In the genomic region with DNA sequence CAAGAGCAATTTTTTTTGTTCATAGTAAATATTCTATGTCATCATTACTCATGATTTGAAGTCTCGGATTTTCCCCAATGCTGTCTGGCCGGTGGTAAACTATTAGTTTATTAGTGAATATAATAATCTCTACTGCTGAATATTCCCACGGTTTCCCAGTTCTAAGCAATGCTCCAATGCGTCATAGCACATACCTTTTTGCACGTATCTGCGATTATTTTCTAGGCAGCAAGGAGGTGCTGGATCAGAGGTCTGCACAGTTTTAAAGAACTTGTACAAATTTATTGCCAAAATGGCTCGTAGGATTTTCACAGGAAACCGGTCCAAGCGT, we compare ENCODE assay signal across 9 cellular contexts. TPM values are rescaled to one million over a fixed set of nuclear protein-coding genes. Genes with fewer than 3 reads are reported as not detected.
A peak's percentile ranks its signal among the peaks of the same experiment; 100 is the strongest.
DNase-seq lines count a peak whose midpoint lies in the region; ATAC-seq and TF ChIP-seq lines count a peak whose summit lies in the region.
"Had no signal": no experiment of that assay in that cellular context is flagged by ENCODE, and none has a peak within 500 bp of the region (broad histone marks: within the 10 kb centered on the region; RNA-seq: fewer than 3 reads in every experiment).

No MANE protein-coding gene starts in this region.

- H3K9me3 ChIP-seq in CD8-positive, alpha-beta memory T cell (ENCODE audit: low read length), result no peaks in the 10 kb centered on the region

- H3K27ac ChIP-seq in CD8-positive, alpha-beta memory T cell (ENCODE audit: low read depth, low read length), result no peak overlapping the region

- no peak for ATAC-seq in HG02759 (IDR thresholded peaks at IDR 0.05; ENCODE audit: unreplicated experiment)

- no peak for TF ChIP-seq CTCF in epithelial cell of proximal tubule (conservative IDR thresholded peaks at IDR 0.05; ENCODE audit: low read depth, low read length)
- peak; percentile 17 for TF ChIP-seq CTCF in osteocyte (IDR thresholded peaks at IDR 0.05)

- H3K36me3 Mint-ChIP-seq in CD8-positive, alpha-beta memory T cell, result no peaks in the 10 kb centered on the region
- no peaks in the 10 kb centered on the region for H3K36me3 Mint-ChIP-seq in osteocyte (ENCODE audit: unreplicated experiment)

- POLR2A ChIA-PET in CD8-positive, alpha-beta memory T cell (lab: Charles Lee), result interaction anchor here (1.1 kb wide), 1 partner anchor 44 kb away, joined by 5 read pairs; the partner anchor contains the start of gene TCF7

- DNase-seq in CD8-positive, alpha-beta memory T cell, result no peak
- DNase-seq in NCI-H226 (peak; percentile 47), epithelial cell of proximal tubule (ENCODE audit: low read depth) (no peak), osteocyte (ENCODE audit: extremely low spot score, unreplicated experiment) (no peak), midbrain (lab: John Stamatoyannopoulos, UW) (no peak), NCI-H146 treated with DMSO at 0.1 percent for 48 hours (lab: John Stamatoyannopoulos, UW; ENCODE audit: unreplicated experiment) (no peak)
- DNase-seq in stimulated activated naive CD4-positive, alpha-beta T cell treated with Interleukin-2 at 50 U/mL for 16 hours (lab: John Stamatoyannopoulos, UW), result no peak
- DNase-seq: cortex of kidney had no signal

- no peaks in the 10 kb centered on the region for H3K9me3 Mint-ChIP-seq in CD8-positive, alpha-beta memory T cell
- no peaks in the 10 kb centered on the region for H3K9me3 Mint-ChIP-seq in osteocyte (ENCODE audit: unreplicated experiment)

- H3K4me1 Mint-ChIP-seq in CD8-positive, alpha-beta memory T cell, result peaks cover 34 to 64% (median 55%) of the 10 kb centered on the region in 3 donors
- H3K4me1 Mint-ChIP-seq in osteocyte (ENCODE audit: unreplicated experiment), result peaks cover 7% of the 10 kb centered on the region

- no peaks in the 10 kb centered on the region for H3K36me3 ChIP-seq in CD8-positive, alpha-beta memory T cell (ENCODE audit: insufficient read depth, low read length)

- CTCF ChIA-PET in CD8-positive, alpha-beta memory T cell (lab: Charles Lee), result interaction anchor here (1.3 to 8.4 kb wide), 3 partner anchors 30 to 31 kb away, joined by 3 to 70 read pairs (median 45); no protein-coding TSS in a partner anchor

- peak overlapping the region; percentile 55 for H3K4me3 ChIP-seq in CD8-positive, alpha-beta memory T cell (ENCODE audit: low read length)
- peak overlapping the region; percentile 48 for H3K4me3 ChIP-seq in epithelial cell of proximal tubule (ENCODE audit: low read depth, low read length)

- peaks cover 58% of the 10 kb centered on the region for H3K4me1 ChIP-seq in CD8-positive, alpha-beta memory T cell (ENCODE audit: insufficient read depth, low read length)

- peaks cover 0 to 9% of the 10 kb centered on the region in 2 donors for H3K27me3 Mint-ChIP-seq in CD8-positive, alpha-beta memory T cell
- H3K27me3 Mint-ChIP-seq in osteocyte (ENCODE audit: unreplicated experiment), result peaks cover 43% of the 10 kb centered on the region

- no peaks in the 10 kb centered on the region for H3K27me3 ChIP-seq in CD8-positive, alpha-beta memory T cell (ENCODE audit: insufficient read depth, low read length, poor library complexity, severe bottlenecking)

- peak overlapping the region; percentile 35 to 82 (median 66) for H3K4me3 Mint-ChIP-seq in CD8-positive, alpha-beta memory T cell
- peak overlapping the region; percentile 66 for H3K4me3 Mint-ChIP-seq in osteocyte (ENCODE audit: unreplicated experiment)

- H3K27ac Mint-ChIP-seq in CD8-positive, alpha-beta memory T cell, result peak overlapping the region in 4 of 8 donors; percentile 6 to 60 (median 34)
- H3K27ac Mint-ChIP-seq in osteocyte (ENCODE audit: unreplicated experiment), result no peak overlapping the region

RNA-seq across cellular contexts. Expression of gene TCF7, which starts 43.9 kb away (rescaled TPM):
- total RNA-seq in CD8-positive, alpha-beta memory T cell, result 10 to 100 TPM; 85.2 to 89.7 TPM
- polyA plus RNA-seq in CD8-positive, alpha-beta memory T cell, result 344 TPM
- total RNA-seq in epithelial cell of proximal tubule (3.5 and 3.6 TPM in 2 replicates), osteocyte (0.57 and 0.67 TPM in 2 replicates)

Comparison
In these comparisons a context has a peak if more than half of its experiments do, and no peak if none do; other contexts are left out.
1. RNA of gene TCF7, which starts 43.9 kb away (total RNA-seq): 85.2 to 89.7 TPM in CD8-positive, alpha-beta memory T cell; 3.5 to 3.6 TPM in epithelial cell of proximal tubule and 0.57 to 0.67 TPM in osteocyte; every median in the first group is over 10 times any median in the second.